Comparison of ENCODE assay signal across 12 cellular contexts in genomic region chr16:88532434-88533241, GRCh38. TPM values are rescaled to one million over a fixed set of nuclear protein-coding genes. Genes with fewer than 3 reads are reported as not detected.
A peak's percentile ranks its signal among the peaks of the same experiment; 100 is the strongest.
DNase-seq lines count a peak whose midpoint lies in the region; ATAC-seq lines count a peak whose summit lies in the region.
"Had no signal": no experiment of that assay in that cellular context is flagged by ENCODE, and none has a peak within 500 bp of the region (broad histone marks: within the 10 kb centered on the region; RNA-seq: fewer than 3 reads in every experiment).

No MANE protein-coding gene starts in this region.

- H3K4ac ChIP-seq in neuronal stem cell (ENCODE audit: low read length) = no peak overlapping the region

- ATAC-seq in Right ventricle myocardium inferior = no peak
- no peak for ATAC-seq in Right ventricle myocardium superior (ENCODE audit: poor library complexity)
- no peak for ATAC-seq in left cardiac atrium
- no peak for ATAC-seq in stimulated activated memory B cell treated with anti-CD40 and anti-IgM and Interleukin-4, amounts not matched to agents 10 μg/mL and 1 μg/mL and 100 μg/mL, for 72 hours
- ATAC-seq: activated naive CD4-positive, alpha-beta T cell treated with anti-CD3 and anti-CD28 coated beads, Interleukin-2, amount 50 U/mL, for 72 hours; natural killer cell had no signal

- peak overlapping the region; percentile 49 for H2BK15ac ChIP-seq in neuronal stem cell (ENCODE audit: low read length)

- no peak overlapping the region for H2AFZ ChIP-seq in neuronal stem cell (ENCODE audit: low read length)

- H3K9ac ChIP-seq in neuronal stem cell (ENCODE audit: low read depth, low read length, poor library complexity) = peak overlapping the region; percentile 60

- H4K8ac ChIP-seq in neuronal stem cell (ENCODE audit: low read depth, low read length) = peak overlapping the region; percentile 17

- intact Hi-C loops in Right ventricle myocardium inferior (cut with DNase I) (no loop called here), Right ventricle myocardium superior (cut with DNase I) (no loop called here), left cardiac atrium (cut with DNase I) (no loop called here)

- H3K9me3 ChIP-seq in neuronal stem cell (replicated peaks in 1 of 2; ENCODE audit: control insufficient read depth in 2 of 2, insufficient read depth in 1 of 2, low read depth in 1 of 2, low read length in 2 of 2) = no peaks in the 10 kb centered on the region

- H3K4me2 ChIP-seq in neuronal stem cell (ENCODE audit: insufficient read depth, low read length, poor library complexity, severe bottlenecking) = peak overlapping the region; percentile 91

- H3K9me3 Mint-ChIP-seq in stimulated activated memory B cell treated with anti-CD40 and anti-IgM and Interleukin-4, amounts not matched to agents 10 μg/mL and 1 μg/mL and 100 μg/mL, for 72 hours = no peaks in the 10 kb centered on the region
- H3K9me3 Mint-ChIP-seq: activated naive CD4-positive, alpha-beta T cell treated with anti-CD3 and anti-CD28 coated beads, Interleukin-2, amount 50 U/mL, for 72 hours; natural killer cell had no signal

- peak overlapping the region; percentile 82 for H3K14ac ChIP-seq in neuronal stem cell (ENCODE audit: low read length)

- peaks cover 7% of the 10 kb centered on the region in 2 donors for H3K4me1 ChIP-seq in neuronal stem cell (ENCODE audit: control insufficient read depth in 2 of 2, insufficient read depth in 1 of 2, low read depth in 1 of 2, low read length in 2 of 2)
- H3K4me1 ChIP-seq in urinary bladder (ENCODE audit: insufficient read depth) = peaks cover 2% of the 10 kb centered on the region

- H2BK5ac ChIP-seq in neuronal stem cell (ENCODE audit: low read length) = peak overlapping the region; percentile 39

- H2BK12ac ChIP-seq in neuronal stem cell (ENCODE audit: low read length) = peak overlapping the region; percentile 90

- peaks cover 24% of the 10 kb centered on the region for H3K4me1 Mint-ChIP-seq in stimulated activated memory B cell treated with anti-CD40 and anti-IgM and Interleukin-4, amounts not matched to agents 10 μg/mL and 1 μg/mL and 100 μg/mL, for 72 hours

- H3K36me3 Mint-ChIP-seq in stimulated activated memory B cell treated with anti-CD40 and anti-IgM and Interleukin-4, amounts not matched to agents 10 μg/mL and 1 μg/mL and 100 μg/mL, for 72 hours = peaks cover 10% of the 10 kb centered on the region
- H3K36me3 Mint-ChIP-seq: activated naive CD4-positive, alpha-beta T cell treated with anti-CD3 and anti-CD28 coated beads, Interleukin-2, amount 50 U/mL, for 72 hours; natural killer cell had no signal

- H3K79me1 ChIP-seq in neuronal stem cell (ENCODE audit: low read depth, low read length) = peaks cover 13% of the 10 kb centered on the region

- no peak overlapping the region for H2BK120ac ChIP-seq in neuronal stem cell (ENCODE audit: low read depth, low read length)

- H3K4me3 ChIP-seq in neuronal stem cell (ENCODE audit: low read length in 2 of 2) (no peak overlapping the region), urinary bladder (ENCODE audit: low read depth, low read length) (peak overlapping the region; percentile 83)

- DNase-seq in Right ventricle myocardium inferior (ENCODE audit: missing footprints) = peak; percentile 68
- DNase-seq in Right ventricle myocardium superior = no peak
- DNase-seq in left cardiac atrium = peak; percentile 33
- no peak for DNase-seq in neuronal stem cell (ENCODE audit: low spot score)
- no peak for DNase-seq in DMS79 (lab: John Stamatoyannopoulos, UW)
- DNase-seq in HCEC 1CT = no peak
- DNase-seq: 8988T; activated CD8-positive, alpha-beta memory T cell treated with anti-CD3 and anti-CD28 coated beads for 24 hours; natural killer cell had no signal

- peak overlapping the region; percentile 97 for H3K23ac ChIP-seq in neuronal stem cell (ENCODE audit: low read depth, low read length, poor library complexity)

- peak overlapping the region; percentile 98 for H2AK5ac ChIP-seq in neuronal stem cell (ENCODE audit: low read depth, low read length)

- H3K27ac Mint-ChIP-seq in stimulated activated memory B cell treated with anti-CD40 and anti-IgM and Interleukin-4, amounts not matched to agents 10 μg/mL and 1 μg/mL and 100 μg/mL, for 72 hours = no peak overlapping the region

- WGBS in neuronal stem cell (ENCODE audit: extremely low coverage in 2 of 2, insufficient read length in 2 of 2, insufficient replicate concordance in 1 of 2), 2 donors = no CpG with 5 or more reads among the region's 37 CpGs
- WGBS in urinary bladder = 81% methylated on average over 37 of the region's 37 CpGs

- no peak overlapping the region for H4K91ac ChIP-seq in neuronal stem cell (ENCODE audit: low read depth, low read length, poor library complexity)

- H3K27ac ChIP-seq in neuronal stem cell (replicated peaks; ENCODE audit: low read length) (no peak overlapping the region), urinary bladder (ENCODE audit: low read depth) (no peak overlapping the region)

- H3K27me3 ChIP-seq in neuronal stem cell (ENCODE audit: control insufficient read depth in 3 of 3, insufficient read depth in 3 of 3, low read depth in 1 of 3, low read length in 3 of 3) = no peaks in the 10 kb centered on the region

- H3K36me3 ChIP-seq in neuronal stem cell (replicated peaks in 1 of 2; ENCODE audit: control insufficient read depth in 2 of 2, insufficient read depth in 2 of 2, low read length in 2 of 2) (peaks cover 2 to 8% of the 10 kb centered on the region in 2 donors), urinary bladder (ENCODE audit: insufficient read depth) (no peaks in the 10 kb centered on the region)

- peak overlapping the region; percentile 83 for H3K18ac ChIP-seq in neuronal stem cell (ENCODE audit: low read length)

- no peak overlapping the region for H3K4me3 Mint-ChIP-seq in stimulated activated memory B cell treated with anti-CD40 and anti-IgM and Interleukin-4, amounts not matched to agents 10 μg/mL and 1 μg/mL and 100 μg/mL, for 72 hours
- H3K4me3 Mint-ChIP-seq: natural killer cell had no signal

- H3K27me3 Mint-ChIP-seq in stimulated activated memory B cell treated with anti-CD40 and anti-IgM and Interleukin-4, amounts not matched to agents 10 μg/mL and 1 μg/mL and 100 μg/mL, for 72 hours = no peaks in the 10 kb centered on the region

RNA-seq across cellular contexts. Expression of gene ZC3H18, which starts 37.6 kb away (rescaled TPM):
- 23.9 TPM for total RNA-seq in Right ventricle myocardium inferior
- 23.5 TPM for total RNA-seq in Right ventricle myocardium superior
- 10 to 100 TPM; 23.1 to 25.3 TPM for total RNA-seq in left cardiac atrium
- 48.7 TPM for polyA plus RNA-seq in neuronal stem cell (2013, experiment 1 of 2)
- 49.9 TPM for polyA plus RNA-seq in neuronal stem cell (2013, experiment 2 of 2)
- total RNA-seq in urinary bladder = 13.9 TPM
- 29.5 TPM for polyA plus RNA-seq in urinary bladder

Comparison
In these comparisons a context has a peak if more than half of its experiments do, and no peak if none do; other contexts are left out.
1. DNase-seq: peak in Right ventricle myocardium inferior (single experiment) and left cardiac atrium (single experiment); none in Right ventricle myocardium superior (single experiment), neuronal stem cell (single experiment), DMS79 (single experiment) and HCEC 1CT (single experiment).